ENCODE assay signal across 17 cellular contexts in the genomic region with DNA sequence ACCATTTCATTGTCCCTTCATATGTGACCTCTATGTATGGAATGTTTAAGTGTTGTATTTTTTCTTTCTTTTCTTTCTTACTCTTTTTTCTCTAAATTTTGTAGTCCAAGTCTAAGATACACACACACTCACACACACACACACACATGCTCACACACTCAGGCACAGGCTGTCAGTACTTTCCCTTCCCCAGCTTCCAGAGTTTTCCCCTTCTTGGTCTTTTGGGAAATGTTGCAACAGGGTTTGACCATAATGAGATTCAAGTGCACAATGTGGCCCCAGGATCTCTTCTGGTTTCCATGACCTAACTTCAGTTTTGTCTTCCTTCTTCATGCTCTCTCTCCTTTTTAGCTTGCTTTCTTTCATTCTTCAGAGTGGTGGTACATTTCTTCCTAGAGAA.
"Had no signal": no experiment of that assay in that cellular context is flagged by ENCODE, and none has a peak within 500 bp of the region (broad histone marks: within the 10 kb centered on the region; RNA-seq: fewer than 3 reads in every experiment).

No MANE protein-coding gene starts in this region.

- H3K4me3 Mint-ChIP-seq: activated B cell treated with CpG ODN at 0.5 μM for 24 hours; activated CD4-positive, alpha-beta memory T cell treated with anti-CD3 and anti-CD28 coated beads, Interleukin-2, amount 10 ng/mL, durations not matched to agents 7 days and 5 days; activated CD8-positive, alpha-beta memory T cell treated with anti-CD3 and anti-CD28 coated beads, Interleukin-2, amount 10 ng/mL, durations not matched to agents 7 days and 5 days; activated naive CD8-positive, alpha-beta T cell treated with anti-CD3 and anti-CD28 coated beads for 36 hours; natural killer cell treated with Interleukin-12 subunit alpha and Interleukin-12 subunit beta and Interleukin-15 and Interleukin-18, amount 100 ng/mL, for 72 hours; stimulated activated effector memory CD8-positive, alpha-beta T cell treated with anti-CD3 and anti-CD28 coated beads, Interleukin-12 subunit alpha, Interleukin-12 subunit beta, amount 100 ng/mL, for 72 hours; T-helper 2 cell treated with Interferon-gamma antibody and Interleukin-4, amounts not matched to agents 5 μg/mL and 100 μg/mL, for 36 hours had no signal

- H3K9ac ChIP-seq: parathyroid adenoma had no signal

- H3K9me3 ChIP-seq: esophagus muscularis mucosa, neutrophil, right lobe of liver had no signal

- H3K79me2 ChIP-seq: parathyroid adenoma had no signal

- DNase-seq: activated B cell treated with CpG ODN at 0.5 μM for 24 hours; activated CD4-positive, alpha-beta memory T cell treated with anti-CD3 and anti-CD28 coated beads, Interleukin-2, amount 10 ng/mL, durations not matched to agents 7 days and 5 days; activated CD4-positive, alpha-beta T cell treated with anti-CD3 and anti-CD28 coated beads for 48 hours; activated CD8-positive, alpha-beta memory T cell treated with anti-CD3 and anti-CD28 coated beads, Interleukin-2, amount 10 ng/mL, durations not matched to agents 7 days and 5 days; activated naive CD8-positive, alpha-beta T cell treated with anti-CD3 and anti-CD28 coated beads for 36 hours; anterior cingulate cortex; brain microvascular endothelial cell; central memory CD4-positive, alpha-beta T cell; stimulated activated CD4-positive, alpha-beta T cell treated with anti-CD3 and anti-CD28 coated beads, Interleukin-4, amount 100 ng/mL, for 24 hours; SW 1271 had no signal

- H3K27ac Mint-ChIP-seq: activated B cell treated with CpG ODN at 0.5 μM for 24 hours; activated CD4-positive, alpha-beta memory T cell treated with anti-CD3 and anti-CD28 coated beads, Interleukin-2, amount 10 ng/mL, durations not matched to agents 7 days and 5 days; activated CD8-positive, alpha-beta memory T cell treated with anti-CD3 and anti-CD28 coated beads, Interleukin-2, amount 10 ng/mL, durations not matched to agents 7 days and 5 days; activated naive CD8-positive, alpha-beta T cell treated with anti-CD3 and anti-CD28 coated beads for 36 hours; natural killer cell treated with Interleukin-12 subunit alpha and Interleukin-12 subunit beta and Interleukin-15 and Interleukin-18, amount 100 ng/mL, for 72 hours; stimulated activated effector memory CD8-positive, alpha-beta T cell treated with anti-CD3 and anti-CD28 coated beads, Interleukin-12 subunit alpha, Interleukin-12 subunit beta, amount 100 ng/mL, for 72 hours; T-helper 2 cell treated with Interferon-gamma antibody and Interleukin-4, amounts not matched to agents 5 μg/mL and 100 μg/mL, for 36 hours had no signal

- H3K36me3 ChIP-seq: brain microvascular endothelial cell, esophagus muscularis mucosa, neutrophil, right lobe of liver had no signal

- ATAC-seq: activated CD8-positive, alpha-beta memory T cell treated with anti-CD3 and anti-CD28 coated beads, Interleukin-2, amount 10 ng/mL, durations not matched to agents 7 days and 5 days; natural killer cell treated with Interleukin-12 subunit alpha and Interleukin-12 subunit beta and Interleukin-15 and Interleukin-18, amount 100 ng/mL, for 72 hours; right lobe of liver; stimulated activated effector memory CD8-positive, alpha-beta T cell treated with anti-CD3 and anti-CD28 coated beads, Interleukin-12 subunit alpha, Interleukin-12 subunit beta, amount 100 ng/mL, for 72 hours had no signal

- H3K4me1 ChIP-seq: parathyroid adenoma, right lobe of liver had no signal

- H3K27ac ChIP-seq: brain microvascular endothelial cell, esophagus muscularis mucosa, neutrophil, parathyroid adenoma, right lobe of liver had no signal

- H3K36me3 Mint-ChIP-seq: activated CD8-positive, alpha-beta memory T cell treated with anti-CD3 and anti-CD28 coated beads, Interleukin-2, amount 10 ng/mL, durations not matched to agents 7 days and 5 days; activated naive CD8-positive, alpha-beta T cell treated with anti-CD3 and anti-CD28 coated beads for 36 hours; natural killer cell treated with Interleukin-12 subunit alpha and Interleukin-12 subunit beta and Interleukin-15 and Interleukin-18, amount 100 ng/mL, for 72 hours; stimulated activated effector memory CD8-positive, alpha-beta T cell treated with anti-CD3 and anti-CD28 coated beads, Interleukin-12 subunit alpha, Interleukin-12 subunit beta, amount 100 ng/mL, for 72 hours had no signal

- H3K27me3 ChIP-seq: esophagus muscularis mucosa, right lobe of liver had no signal

- H3K4me3 ChIP-seq: esophagus muscularis mucosa, right lobe of liver had no signal

- H2AFZ ChIP-seq: parathyroid adenoma had no signal

- H3K9me3 Mint-ChIP-seq: activated B cell treated with CpG ODN at 0.5 μM for 24 hours; activated CD4-positive, alpha-beta memory T cell treated with anti-CD3 and anti-CD28 coated beads, Interleukin-2, amount 10 ng/mL, durations not matched to agents 7 days and 5 days; activated naive CD8-positive, alpha-beta T cell treated with anti-CD3 and anti-CD28 coated beads for 36 hours; natural killer cell treated with Interleukin-12 subunit alpha and Interleukin-12 subunit beta and Interleukin-15 and Interleukin-18, amount 100 ng/mL, for 72 hours; stimulated activated effector memory CD8-positive, alpha-beta T cell treated with anti-CD3 and anti-CD28 coated beads, Interleukin-12 subunit alpha, Interleukin-12 subunit beta, amount 100 ng/mL, for 72 hours; T-helper 2 cell treated with Interferon-gamma antibody and Interleukin-4, amounts not matched to agents 5 μg/mL and 100 μg/mL, for 36 hours had no signal

- H3K4me1 Mint-ChIP-seq: activated B cell treated with CpG ODN at 0.5 μM for 24 hours; activated CD4-positive, alpha-beta memory T cell treated with anti-CD3 and anti-CD28 coated beads, Interleukin-2, amount 10 ng/mL, durations not matched to agents 7 days and 5 days; activated CD8-positive, alpha-beta memory T cell treated with anti-CD3 and anti-CD28 coated beads, Interleukin-2, amount 10 ng/mL, durations not matched to agents 7 days and 5 days; activated naive CD8-positive, alpha-beta T cell treated with anti-CD3 and anti-CD28 coated beads for 36 hours; stimulated activated effector memory CD8-positive, alpha-beta T cell treated with anti-CD3 and anti-CD28 coated beads, Interleukin-12 subunit alpha, Interleukin-12 subunit beta, amount 100 ng/mL, for 72 hours had no signal
